16 cellular contexts compared by ENCODE assay signal in the genomic region with DNA sequence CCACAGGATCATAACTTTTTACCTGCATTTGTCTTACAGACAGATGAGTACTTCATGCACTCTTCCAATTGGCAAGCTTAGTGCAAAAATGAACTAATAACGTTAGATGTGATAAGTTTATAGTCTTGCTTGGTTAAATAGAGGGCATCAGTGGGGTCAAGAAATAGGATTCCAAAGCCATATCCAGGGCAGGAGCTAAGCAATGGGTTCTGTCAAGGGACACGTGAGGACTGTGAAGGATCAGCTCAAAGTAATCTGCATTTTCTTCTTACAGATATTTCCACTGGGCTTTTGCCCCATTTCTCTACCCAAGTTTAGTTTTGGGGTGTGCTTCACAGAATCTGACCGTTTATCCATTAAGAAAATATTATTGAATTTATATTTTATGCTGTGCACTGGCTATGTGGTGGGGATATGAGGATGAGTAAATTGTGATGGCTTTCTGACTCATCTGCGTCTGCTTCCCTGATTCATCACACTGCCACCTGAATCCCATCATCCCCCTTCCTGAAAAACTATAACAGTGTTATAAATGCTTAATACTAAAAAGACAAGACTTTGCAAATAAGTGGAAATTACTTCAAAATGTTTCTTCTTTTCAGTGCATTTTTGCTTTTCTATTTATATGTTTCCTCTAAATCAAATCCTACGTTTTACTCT. TPM values are rescaled to one million over a fixed set of nuclear protein-coding genes. Genes with fewer than 3 reads are reported as not detected.
A peak's percentile ranks its signal among the peaks of the same experiment; 100 is the strongest.
DNase-seq lines count a peak whose midpoint lies in the region; ATAC-seq and TF ChIP-seq lines count a peak whose summit lies in the region.
"Had no signal": no experiment of that assay in that cellular context is flagged by ENCODE, and none has a peak within 500 bp of the region (broad histone marks: within the 10 kb centered on the region; RNA-seq: fewer than 3 reads in every experiment).

No MANE protein-coding gene starts in this region.

- H2BK20ac ChIP-seq in IMR-90 (ENCODE audit: low read depth, low read length), result peak overlapping the region; percentile 4

- in situ Hi-C loops in IMR-90 (cut with MboI; ENCODE audit: low sequenced_read_pairs) (no loop called here), mammary epithelial cell (cut with MboI; ENCODE audit: low sequenced_read_pairs in 2 of 2) (no loop called here)

- peak overlapping the region; percentile 26; the same call in 1 of the 2 replicates for H4K91ac ChIP-seq in IMR-90 (ENCODE audit: insufficient read depth, low read depth, low read length)

- peaks cover 89% of the 10 kb centered on the region for H3K79me2 ChIP-seq in mammary epithelial cell (ENCODE audit: insufficient read depth, low read length)

- DNase-seq in AG10803 (ENCODE audit: low read depth), result peak; percentile 38
- peak; percentile 83 for DNase-seq in IMR-90
- DNase-seq in mammary epithelial cell, result peak; percentile 60
- peak; percentile 76 for DNase-seq in kidney glomerular epithelial cell (lab: John Stamatoyannopoulos, UW)
- DNase-seq in coronary artery (ENCODE audit: low spot score), result no peak
- no peak for DNase-seq in tibial artery
- DNase-seq: amniotic stem cell; hypothalamus; NCI-H2029; small intestine; stimulated activated naive CD8-positive, alpha-beta T cell treated with anti-CD3 and anti-CD28 coated beads, Interleukin-15, Interleukin-2, amounts not matched to agents 100 U/mL and 50 U/mL, for 24 hours; uterus had no signal

- H3K18ac ChIP-seq in IMR-90 (ENCODE audit: low read depth, low read length), result peak overlapping the region; percentile 40; the same call in 1 of the 2 replicates

- H2AFZ ChIP-seq in IMR-90 (replicated peaks; ENCODE audit: low read length, poor library complexity) (no peak overlapping the region), mammary epithelial cell (ENCODE audit: low read depth, low read length) (no peak overlapping the region)

- H3K27ac ChIP-seq in IMR-90 (ENCODE audit: insufficient read depth, low read length) (no peak overlapping the region; the same call in 1 of the 2 replicates), mammary epithelial cell (ENCODE audit: insufficient read depth, low read depth, low read length) (peak overlapping the region; percentile 29), coronary artery (no peak overlapping the region), tibial artery (no peak overlapping the region)
- H3K27ac ChIP-seq: uterus, VCaP had no signal

- H4K20me1 ChIP-seq in IMR-90 (ENCODE audit: insufficient read depth, low read length), result peaks cover 8% of the 10 kb centered on the region; the same call in 1 of the 2 replicates
- no peaks in the 10 kb centered on the region for H4K20me1 ChIP-seq in mammary epithelial cell (ENCODE audit: insufficient read depth, low read length)

- no peak overlapping the region for H2BK15ac ChIP-seq in IMR-90 (ENCODE audit: low read depth, low read length)

- TF ChIP-seq POLR2A in IMR-90 (IDR thresholded peaks at IDR 0.05; ENCODE audit: low read depth, low read length), result no peak

- ATAC-seq in IMR-90 (ENCODE audit: low read depth), result peak; percentile 75
- ATAC-seq in GM18517 (IDR thresholded peaks at IDR 0.05; ENCODE audit: unreplicated experiment), result no peak
- no peak for ATAC-seq in GM19328 (IDR thresholded peaks at IDR 0.05; ENCODE audit: unreplicated experiment)
- ATAC-seq: esophagus mucosa; stimulated activated naive CD8-positive, alpha-beta T cell treated with anti-CD3 and anti-CD28 coated beads, Interleukin-15, Interleukin-2, amounts not matched to agents 100 U/mL and 50 U/mL, for 24 hours had no signal

- H3K9ac ChIP-seq in IMR-90 (ENCODE audit: low read depth, low read length) (no peak overlapping the region), mammary epithelial cell (ENCODE audit: insufficient read depth, low read length) (no peak overlapping the region)

- H3K23ac ChIP-seq in IMR-90 (ENCODE audit: low read depth, low read length), result no peak overlapping the region

- intact Hi-C loops in IMR-90 (cut with micrococcal nuclease), result no loop called here
- intact Hi-C loops in mammary epithelial cell (cut with micrococcal nuclease), result no loop called here
- intact Hi-C loops in tibial artery (cut with DNase I; ENCODE audit: low total_unique reads), result no loop called here

- H2AK9ac ChIP-seq in IMR-90 (replicated peaks; ENCODE audit: low read depth, low read length, poor library complexity), result no peak overlapping the region

- H3K4me1 ChIP-seq in IMR-90 (ENCODE audit: control insufficient read depth, insufficient read depth, low read length) (peaks cover 8% of the 10 kb centered on the region), mammary epithelial cell (ENCODE audit: insufficient read depth, low read length) (peaks cover 25% of the 10 kb centered on the region), tibial artery (peaks cover 0 to 13% (median 6%) of the 10 kb centered on the region in 4 donors)

- H2BK5ac ChIP-seq in IMR-90 (ENCODE audit: low read depth, low read length, poor library complexity, severe bottlenecking), result peak overlapping the region; percentile 63

- POLR2A ChIA-PET in IMR-90 (lab: Charles Lee; ENCODE audit: unreplicated experiment), result no interaction called here

- TF ChIP-seq RAD21 in IMR-90 (IDR thresholded peaks at IDR 0.05; ENCODE audit: low read length), result no peak

- H3K4me3 ChIP-seq in AG10803 (ENCODE audit: low read length) (no peak overlapping the region), IMR-90 (ENCODE audit: insufficient read depth, low read depth, low read length) (no peak overlapping the region), mammary epithelial cell (replicated peaks in 1 of 3; ENCODE audit: insufficient read depth in 1 of 3, low read depth in 2 of 3, low read length in 3 of 3) (no peak overlapping the region), coronary artery (no peak overlapping the region), tibial artery (no peak overlapping the region)
- H3K4me3 ChIP-seq: uterus had no signal

- H3K14ac ChIP-seq in IMR-90 (replicated peaks; ENCODE audit: low read depth, low read length), result peak overlapping the region; percentile 11; the same call in 1 of the 2 replicates

- peak overlapping the region; percentile 63; the same call in 1 of the 2 replicates for H3K4me2 ChIP-seq in IMR-90 (ENCODE audit: low read depth, low read length)
- peak overlapping the region; percentile 61 for H3K4me2 ChIP-seq in mammary epithelial cell (ENCODE audit: insufficient read depth, low read depth, low read length)

- CTCF ChIA-PET in IMR-90 (lab: Yijun Ruan, JAX), result no interaction called here
- CTCF ChIA-PET in mammary epithelial cell (lab: Charles Lee; ENCODE audit: low non-redundant PET), result no interaction called here

- TF ChIP-seq CTCF in AG10803 (conservative IDR thresholded peaks at IDR 0.05; ENCODE audit: low read length) (no peak), IMR-90 (conservative IDR thresholded peaks at IDR 0.05; ENCODE audit: low read depth, low read length) (no peak), mammary epithelial cell (conservative IDR thresholded peaks at IDR 0.05 in 1 of 2, IDR thresholded peaks at IDR 0.05 in 1 of 2; ENCODE audit: extremely low read depth in 1 of 2, insufficient read depth in 1 of 2, low read depth in 1 of 2, low read length in 2 of 2) (no peak), coronary artery (IDR thresholded peaks at IDR 0.05) (no peak), tibial artery (IDR thresholded peaks at IDR 0.05) (no peak)

- H3K27me3 ChIP-seq in IMR-90 (ENCODE audit: control insufficient read depth, insufficient read depth, low read length) (no peaks in the 10 kb centered on the region), mammary epithelial cell (ENCODE audit: insufficient read depth, low read length) (no peaks in the 10 kb centered on the region), tibial artery (no peaks in the 10 kb centered on the region)
- H3K27me3 ChIP-seq: uterus had no signal

- WGBS in IMR-90 (ENCODE audit: extremely low coverage in 2 of 2, insufficient read length in 1 of 2), 2 experiments, result no CpG with 5 or more reads among the region's 5 CpGs
- 26% methylated on average over 5 of the region's 5 CpGs for WGBS in mammary epithelial cell (ENCODE audit: low coverage, missing lambda C conversion rate)

- H3K36me3 ChIP-seq in IMR-90 (ENCODE audit: control insufficient read depth, insufficient read depth, low read length) (no peaks in the 10 kb centered on the region), mammary epithelial cell (ENCODE audit: insufficient read depth, low read length) (no peaks in the 10 kb centered on the region), tibial artery (no peaks in the 10 kb centered on the region)
- H3K36me3 ChIP-seq: uterus had no signal

- H3K9me1 ChIP-seq in IMR-90 (ENCODE audit: insufficient read depth, low read length), result peaks cover 13% of the 10 kb centered on the region

- peak overlapping the region; percentile 54 for H3K4ac ChIP-seq in IMR-90 (ENCODE audit: low read depth, low read length)

- peak overlapping the region in 1 of 2 experiments; percentile 25; a peak in 2 of 4 replicates for H4K8ac ChIP-seq in IMR-90 (ENCODE audit: low read depth in 2 of 2, low read length in 2 of 2)

- peak overlapping the region; percentile 45 for H2BK120ac ChIP-seq in IMR-90 (ENCODE audit: low read depth, low read length)

- BruUV-seq in IMR-90 (replicated peaks; lab: Mats Ljungman, UMichigan), result no TSS peak
- BruUV-seq in mammary epithelial cell (replicated peaks; lab: Mats Ljungman, UMichigan), result no TSS peak

- H3K56ac ChIP-seq in IMR-90 (ENCODE audit: extremely low read depth, insufficient read depth, low read length), result peak overlapping the region; percentile 15; the same call in 1 of the 2 replicates

- H3K9me3 ChIP-seq in IMR-90 (ENCODE audit: control insufficient read depth, insufficient read depth, low read length), result no peaks in the 10 kb centered on the region
- no peaks in the 10 kb centered on the region for H3K9me3 ChIP-seq in mammary epithelial cell (replicated peaks; ENCODE audit: insufficient read depth, low read length)
- no peaks in the 10 kb centered on the region for H3K9me3 ChIP-seq in tibial artery
- H3K9me3 ChIP-seq: uterus had no signal

- peaks cover 29 to 79% of the 10 kb centered on the region in 2 experiments for H3K79me1 ChIP-seq in IMR-90 (ENCODE audit: low read depth in 1 of 2, low read length in 2 of 2)

- peak overlapping the region; percentile 18; the same call in 1 of the 2 replicates for H2AK5ac ChIP-seq in IMR-90 (ENCODE audit: low read depth, low read length)

- no peak overlapping the region; the same call in 1 of the 2 replicates for H4K5ac ChIP-seq in IMR-90 (ENCODE audit: low read depth, low read length)

- dilution Hi-C loops in IMR-90 (cut with HindIII; ENCODE audit: low sequenced_read_pairs, unreplicated experiment), result no loop called here
- dilution Hi-C loops in mammary epithelial cell (cut with HindIII; ENCODE audit: low sequenced_read_pairs), result no loop called here

TF ChIP-seq in IMR-90, 13 proteins besides CTCF, POLR2A, EP300 and RAD21 (continues in another document):
- no peak for TF ChIP-seq RCOR1 (IDR thresholded peaks at IDR 0.05; ENCODE audit: insufficient replicate concordance, low read length)

RNA-seq across cellular contexts. Expression of gene PPP2R3A, which starts 17.5 kb away (rescaled TPM):
- total RNA-seq in IMR-90 (2012; rRNA removed) (37.3 and 46.7 TPM in 2 replicates), mammary epithelial cell (10 to 100 TPM; 16.4 to 20.0 TPM)
- polyA plus RNA-seq in IMR-90 (2012; rRNA removed) (10.2 and 11.3 TPM in 2 replicates), mammary epithelial cell (8.4 TPM)
- polyA plus RNA-seq in IMR-90 (2012; cell fraction: cytosol; rRNA removed), result 2.6 and 5.4 TPM in 2 replicates
- polyA plus RNA-seq in IMR-90 (2012; cell fraction: nucleus; rRNA removed; ENCODE audit: low replicate concordance), result 0.97 and 6.1 TPM in 2 replicates
- polyA minus RNA-seq in mammary epithelial cell, result 26.2 TPM

Comparison
In these comparisons a context has a peak if more than half of its experiments do, and no peak if none do; other contexts are left out.
1. DNase-seq: peak in AG10803 (single experiment), IMR-90 (single experiment), mammary epithelial cell (single experiment) and kidney glomerular epithelial cell (single experiment); none in coronary artery (single experiment) and tibial artery (0 of 2).